ENCODE assay signal across 30 cellular contexts in genomic region chrX:11349661-11350337, GRCh38. TPM values are rescaled to one million over a fixed set of nuclear protein-coding genes. Genes with fewer than 3 reads are reported as not detected.
DNase-seq lines count a peak whose midpoint lies in the region; ATAC-seq, FAIRE-seq and TF ChIP-seq lines count a peak whose summit lies in the region.
"Had no signal": no experiment of that assay in that cellular context is flagged by ENCODE, and none has a peak within 500 bp of the region (broad histone marks: within the 10 kb centered on the region; RNA-seq: fewer than 3 reads in every experiment).

No MANE protein-coding gene starts in this region.

- in situ Hi-C loops in gastrocnemius medialis (cut with MboI; ENCODE audit: low sequenced_read_pairs in 4 of 4) = no loop called here

- FAIRE-seq in islet of Langerhans (lab: Jason Lieb, UNC) = peak; percentile 71
- FAIRE-seq: urothelium cell line had no signal

- peak overlapping the region; percentile 72 to 84 (median 80) for H3K27ac ChIP-seq in gastrocnemius medialis
- H3K27ac ChIP-seq: adrenal gland, BLaER1, brain microvascular endothelial cell, epithelial cell of prostate had no signal

- TF ChIP-seq CTCF in gastrocnemius medialis (IDR thresholded peaks at IDR 0.05 in 4 of 5, conservative IDR thresholded peaks at IDR 0.05 in 1 of 5) = no peak

- no peak for ATAC-seq in gastrocnemius medialis
- ATAC-seq in HG02840 (IDR thresholded peaks at IDR 0.05; ENCODE audit: low FRiP score, unreplicated experiment) = no peak
- ATAC-seq: activated T-cell treated with anti-CD3 and anti-CD28 coated beads, Interleukin-2, amount 50 U/mL, for 4 hours; HCT116; left lobe of liver; natural killer cell had no signal

- no peaks in the 10 kb centered on the region for H3K36me3 ChIP-seq in gastrocnemius medialis
- H3K36me3 ChIP-seq: adrenal gland, BLaER1, brain microvascular endothelial cell had no signal

- H3K4me1 ChIP-seq in gastrocnemius medialis = peaks cover 4 to 11% of the 10 kb centered on the region in 2 donors
- H3K4me1 ChIP-seq: adrenal gland, BLaER1 had no signal

- H3K4me3 ChIP-seq in gastrocnemius medialis = peak overlapping the region; percentile 9 to 47 (median 42)
- H3K4me3 ChIP-seq: adrenal gland, BLaER1 had no signal

- intact Hi-C loops in gastrocnemius medialis (cut with DNase I; ENCODE audit: low total_unique reads) = loop anchor here (10.0 kb wide), 1 partner anchor 85 kb away; no protein-coding TSS in a partner anchor

- DNase-seq in ELF-1 (ENCODE audit: low read depth, low spot score) = peak; percentile 10
- DNase-seq in RPMI8226 = peak; percentile 36
- DNase-seq in gastrocnemius medialis = no peak
- no peak for DNase-seq in NCI-H2107 treated with DMSO at 0.1 percent for 48 hours (lab: John Stamatoyannopoulos, UW; ENCODE audit: unreplicated experiment)
- no peak for DNase-seq in NCI-H2029 treated with DMSO at 0.1 percent for 48 hours (lab: John Stamatoyannopoulos, UW)
- no peak for DNase-seq in dedifferentiated amniotic fluid mesenchymal stem cell (ENCODE audit: extremely low spot score)
- DNase-seq: activated CD4-positive, alpha-beta T cell treated with anti-CD3 and anti-CD28 coated beads, Interleukin-2, amount 10 ng/mL, durations not matched to agents 7 days and 5 days; activated T-cell treated with anti-CD3 and anti-CD28 coated beads, Interleukin-2, amount 50 U/mL, for 4 hours; adrenal gland; brain microvascular endothelial cell; DMS79; effector CD8-positive, alpha-beta T cell; foreskin melanocyte; hippocampal formation; immature natural killer cell; midbrain; natural killer cell; NCI-H1417 treated with DMSO at 0.1 percent for 48 hours; NCI-H82; occipital lobe; retina; stimulated activated CD4-positive, alpha-beta T cell treated with anti-CD3 and anti-CD28 coated beads, Interleukin-2, amount 100 ng/mL, for 48 hours had no signal

- H3K9me3 ChIP-seq in gastrocnemius medialis = no peaks in the 10 kb centered on the region
- H3K9me3 ChIP-seq: adrenal gland, BLaER1 had no signal

- no peak for TF ChIP-seq POLR2A in gastrocnemius medialis (IDR thresholded peaks at IDR 0.05)

- H3K27me3 ChIP-seq in gastrocnemius medialis = no peaks in the 10 kb centered on the region
- H3K27me3 ChIP-seq: brain microvascular endothelial cell had no signal

RNA-seq across cellular contexts. Expression of gene AMELX, which starts 56.6 kb away (rescaled TPM):
- not detected for total RNA-seq in gastrocnemius medialis
- total RNA-seq: activated CD4-positive, alpha-beta T cell treated with anti-CD3 and anti-CD28 coated beads, Interleukin-2, amount 10 ng/mL, durations not matched to agents 7 days and 5 days; activated T-cell treated with anti-CD3 and anti-CD28 coated beads, Interleukin-2, amount 50 U/mL, for 4 hours; adrenal gland; chondrocyte; left lobe of liver; natural killer cell; occipital lobe had no signal

Comparison
In these comparisons a context has a peak if more than half of its experiments do, and no peak if none do; other contexts are left out.
1. DNase-seq: peak in ELF-1 (single experiment) and RPMI8226 (single experiment); none in gastrocnemius medialis (0 of 2), NCI-H2107 treated with DMSO at 0.1 percent for 48 hours (single experiment), NCI-H2029 treated with DMSO at 0.1 percent for 48 hours (single experiment) and dedifferentiated amniotic fluid mesenchymal stem cell (single experiment).